18 cellular contexts compared by ENCODE assay signal in the genomic region with DNA sequence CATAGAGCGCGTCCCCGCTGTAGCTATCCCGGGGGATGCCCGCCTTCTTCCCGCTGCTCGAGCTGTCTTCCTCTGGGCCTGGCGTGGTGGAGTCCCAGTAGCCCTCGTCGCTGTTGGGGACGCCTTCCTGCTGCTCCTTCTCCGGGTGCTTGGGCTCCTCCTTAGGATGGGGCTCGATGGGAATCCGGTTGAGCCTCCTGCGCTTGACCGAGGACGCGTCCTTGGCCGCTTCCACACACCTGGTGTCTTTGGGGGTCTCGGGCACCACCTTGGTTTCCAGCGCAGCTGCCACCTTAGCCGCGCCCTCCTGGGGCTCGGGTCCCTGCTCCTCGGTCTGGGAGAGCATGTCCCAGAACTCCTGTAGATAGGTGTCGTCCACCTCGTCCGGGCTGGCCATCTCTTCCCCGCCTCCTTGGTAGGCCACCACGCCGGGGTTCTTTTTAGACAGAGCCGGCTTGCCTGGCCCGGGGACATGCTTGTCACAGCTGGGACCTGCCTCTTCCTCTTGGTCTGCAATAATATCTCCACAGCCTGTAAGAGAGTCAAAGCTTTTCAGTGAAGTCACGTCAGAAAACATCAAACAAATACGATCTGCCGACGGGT. TPM values are rescaled to one million over a fixed set of nuclear protein-coding genes. Genes with fewer than 3 reads are reported as not detected.
DNase-seq lines count a peak whose midpoint lies in the region; ATAC-seq and TF ChIP-seq lines count a peak whose summit lies in the region.
"Had no signal": no experiment of that assay in that cellular context is flagged by ENCODE, and none has a peak within 500 bp of the region (broad histone marks: within the 10 kb centered on the region; RNA-seq: fewer than 3 reads in every experiment).

No MANE protein-coding gene starts in this region.

- TF ChIP-seq POLR2A in testis (IDR thresholded peaks at IDR 0.05) = no peak

- H3K79me2 ChIP-seq in osteoblast (ENCODE audit: insufficient read depth, low read length) = no peaks in the 10 kb centered on the region

- H2AFZ ChIP-seq in osteoblast (ENCODE audit: low read length) = no peak overlapping the region

- H3K27ac ChIP-seq in caudate nucleus (ENCODE audit: low read depth, low read length) = peak overlapping the region; percentile 100
- H3K27ac ChIP-seq in mesodermal cell (ENCODE audit: low read depth, low read length, severe bottlenecking) = no peak overlapping the region
- H3K27ac ChIP-seq in testis = no peak overlapping the region
- H3K27ac ChIP-seq in osteoblast (ENCODE audit: low read depth, low read length) = no peak overlapping the region
- H3K27ac ChIP-seq: foreskin keratinocyte, thyroid gland had no signal

- peaks cover 12% of the 10 kb centered on the region for H3K4me1 Mint-ChIP-seq in activated T-cell treated with anti-CD3 and anti-CD28 coated beads, Interleukin-2, amount 50 U/mL, for 72 hours (ENCODE audit: low read depth)

- H3K27me3 ChIP-seq in testis = no peaks in the 10 kb centered on the region
- H3K27me3 ChIP-seq in osteoblast (ENCODE audit: insufficient read depth, low read length) = peaks cover 43% of the 10 kb centered on the region

- intact Hi-C loops in testis (cut with DNase I; ENCODE audit: low total_unique reads) = no loop called here

- H3K9me3 ChIP-seq in mesodermal cell (ENCODE audit: control insufficient read depth, low read length) = no peaks in the 10 kb centered on the region
- H3K9me3 ChIP-seq in testis = no peaks in the 10 kb centered on the region
- H3K9me3 ChIP-seq in osteoblast (ENCODE audit: low read depth, low read length) = no peaks in the 10 kb centered on the region
- H3K9me3 ChIP-seq: MG63, thyroid gland had no signal

- no peaks in the 10 kb centered on the region for H4K20me1 ChIP-seq in osteoblast (ENCODE audit: insufficient read depth, low read length)

- no peak for ATAC-seq in activated T-cell treated with anti-CD3 and anti-CD28 coated beads, Interleukin-2, amount 50 U/mL, for 72 hours (replicated peaks in 1 of 2)
- no peak for ATAC-seq in GM19455 (IDR thresholded peaks at IDR 0.05; ENCODE audit: unreplicated experiment)
- ATAC-seq: effector memory CD8-positive, alpha-beta T cell had no signal

- peaks cover 66% of the 10 kb centered on the region for H3K27me3 Mint-ChIP-seq in activated T-cell treated with anti-CD3 and anti-CD28 coated beads, Interleukin-2, amount 50 U/mL, for 72 hours (ENCODE audit: low read depth)

- TF ChIP-seq CTCF in testis (IDR thresholded peaks at IDR 0.05) = no peak
- no peak for TF ChIP-seq CTCF in osteoblast (IDR thresholded peaks at IDR 0.05; ENCODE audit: extremely low read depth, low read depth, low read length)

- no peak for DNase-seq in activated T-cell treated with anti-CD3 and anti-CD28 coated beads, Interleukin-2, amount 50 U/mL, for 72 hours
- DNase-seq in activated T-cell treated with anti-CD3 and anti-CD28 coated beads, Interleukin-2, amount 50 U/mL, for 48 hours = no peak
- DNase-seq in caudate nucleus (lab: John Stamatoyannopoulos, UW) (peak in 17 of 61 donors; percentile 23 to 72 (median 60)), testis (no peak), DMS153 treated with DMSO at 0.1 percent for 48 hours (lab: John Stamatoyannopoulos, UW; ENCODE audit: unreplicated experiment) (no peak), osteoblast (ENCODE audit: insufficient read length, low spot score, missing footprints) (no peak)
- DNase-seq: ACHN; activated CD4-positive, alpha-beta T cell treated with anti-CD3 and anti-CD28 coated beads, Interleukin-2, amount 50 U/mL, for 1 hour; activated effector memory CD4-positive, alpha-beta T cell treated with Interleukin-2 at 50 U/mL for 16 hours; effector memory CD8-positive, alpha-beta T cell; foreskin keratinocyte; NCI-H2171 treated with DMSO at 0.1 percent for 48 hours; SW 1271; thyroid gland had no signal

- no peak overlapping the region for H3K27ac Mint-ChIP-seq in activated T-cell treated with anti-CD3 and anti-CD28 coated beads, Interleukin-2, amount 50 U/mL, for 72 hours
- H3K27ac Mint-ChIP-seq: effector memory CD8-positive, alpha-beta T cell; naive thymus-derived CD8-positive, alpha-beta T cell had no signal

- whole genome bisulfite sequencing in mesodermal cell (ENCODE audit: insufficient coverage in 2 of 2), 2 experiments = 88 to 90% methylated on average over 30 to 37 of the region's 37 CpGs
- WGBS in testis, 2 donors = 61 to 63% methylated on average over 35 to 37 of the region's 37 CpGs

- H3K4me1 ChIP-seq in mesodermal cell (ENCODE audit: control insufficient read depth, insufficient read depth, low read length, poor library complexity, severe bottlenecking) (peaks cover 5% of the 10 kb centered on the region), testis (peaks cover 5% of the 10 kb centered on the region), osteoblast (ENCODE audit: insufficient read depth, low read length) (no peaks in the 10 kb centered on the region)
- H3K4me1 ChIP-seq: foreskin keratinocyte had no signal

- peaks cover 3 to 6% of the 10 kb centered on the region in 2 donors for H3K36me3 Mint-ChIP-seq in activated T-cell treated with anti-CD3 and anti-CD28 coated beads, Interleukin-2, amount 50 U/mL, for 72 hours (ENCODE audit: insufficient read depth in 2 of 2)
- H3K36me3 Mint-ChIP-seq: naive thymus-derived CD8-positive, alpha-beta T cell had no signal

- H3K36me3 ChIP-seq in mesodermal cell (ENCODE audit: control insufficient read depth, insufficient read depth, low read length) (no peaks in the 10 kb centered on the region), testis (ENCODE audit: low read depth, missing control alignments) (no peaks in the 10 kb centered on the region), osteoblast (ENCODE audit: insufficient read depth, low read length) (no peaks in the 10 kb centered on the region)
- H3K36me3 ChIP-seq: MG63, thyroid gland had no signal

- no peak overlapping the region for H3K4me2 ChIP-seq in osteoblast (ENCODE audit: insufficient read depth, low read length)

- H3K9me3 Mint-ChIP-seq in activated T-cell treated with anti-CD3 and anti-CD28 coated beads, Interleukin-2, amount 50 U/mL, for 72 hours = no peaks in the 10 kb centered on the region
- H3K9me3 Mint-ChIP-seq: effector memory CD8-positive, alpha-beta T cell; naive thymus-derived CD8-positive, alpha-beta T cell had no signal

- peak overlapping the region; percentile 53 to 56 for H3K4me3 Mint-ChIP-seq in activated T-cell treated with anti-CD3 and anti-CD28 coated beads, Interleukin-2, amount 50 U/mL, for 72 hours

- H3K4me3 ChIP-seq in mesodermal cell (ENCODE audit: extremely low read depth, insufficient read depth, low read length, poor library complexity, severe bottlenecking) (peak overlapping the region; percentile 48), testis (peak overlapping the region; percentile 39 to 53), osteoblast (ENCODE audit: insufficient read depth, low read length) (no peak overlapping the region)
- H3K4me3 ChIP-seq: MG63 had no signal

RNA-seq across cellular contexts. Expression of a gene that starts 2.0 kb away (rescaled TPM):
- total RNA-seq in activated T-cell treated with anti-CD3 and anti-CD28 coated beads, Interleukin-2, amount 50 U/mL, for 72 hours = under 1 TPM in 1 of 2 donors, not detected in 1; 0.02 TPM
- 0.81 TPM for polyA plus RNA-seq in mesodermal cell (2013, experiment 1 of 2)
- 0.46 TPM for polyA plus RNA-seq in mesodermal cell (2013, experiment 2 of 2)
- total RNA-seq in testis (1 to 10 TPM; 1.5 to 2.9 TPM), osteoblast (not detected in 2 replicates)
- 2.3 TPM for polyA plus RNA-seq in testis (ENCODE audit: insufficient read depth, low read depth, low replicate concordance)
- total RNA-seq: foreskin keratinocyte; naive thymus-derived CD8-positive, alpha-beta T cell had no signal
- polyA plus RNA-seq: foreskin keratinocyte had no signal
